Comparison of ENCODE assay signal across 8 cellular contexts in genomic region chr5:150497274-150497988, GRCh38. TPM values are rescaled to one million over a fixed set of nuclear protein-coding genes. Genes with fewer than 3 reads are reported as not detected.
A peak's percentile ranks its signal among the peaks of the same experiment; 100 is the strongest.
DNase-seq lines count a peak whose midpoint lies in the region; ATAC-seq and TF ChIP-seq lines count a peak whose summit lies in the region.

No MANE protein-coding gene starts in this region.

- no peak overlapping the region for H2AFZ ChIP-seq in ACC112 (ENCODE audit: low read length, unreplicated experiment)

- peak overlapping the region; percentile 87 for H3K27ac Mint-ChIP-seq in endothelial cell (ENCODE audit: unreplicated experiment)

- no peak for ATAC-seq in GM18907 (IDR thresholded peaks at IDR 0.05; ENCODE audit: unreplicated experiment)

- peak overlapping the region; percentile 83 for H3K27ac ChIP-seq in ACC112 (ENCODE audit: low read depth, low read length)

- no peaks in the 10 kb centered on the region for H3K9me3 Mint-ChIP-seq in endothelial cell (ENCODE audit: unreplicated experiment)

- peaks cover 23% of the 10 kb centered on the region for H3K36me3 Mint-ChIP-seq in endothelial cell (ENCODE audit: low read depth, unreplicated experiment)

- peaks cover 71% of the 10 kb centered on the region for H3K4me1 Mint-ChIP-seq in endothelial cell (ENCODE audit: unreplicated experiment)

- H3K79me2 ChIP-seq in ACC112 (ENCODE audit: control insufficient read depth, insufficient read depth, low read length, unreplicated experiment) = peaks cover 76% of the 10 kb centered on the region

- peak overlapping the region; percentile 59 for H3K4me3 ChIP-seq in ACC112 (ENCODE audit: low read depth, low read length)

- peak overlapping the region; percentile 59 for H3K4me3 Mint-ChIP-seq in endothelial cell (ENCODE audit: unreplicated experiment)

- H3K36me3 ChIP-seq in ACC112 (ENCODE audit: insufficient read depth, low read length) = no peaks in the 10 kb centered on the region

- TF ChIP-seq CTCF in endothelial cell (IDR thresholded peaks at IDR 0.05; ENCODE audit: unreplicated experiment) = no peak

- H3K27me3 Mint-ChIP-seq in endothelial cell (ENCODE audit: unreplicated experiment) = peaks cover 6% of the 10 kb centered on the region

- H3K4me1 ChIP-seq in ACC112 (ENCODE audit: control insufficient read depth, insufficient read depth, low read length, unreplicated experiment) = peaks cover 66% of the 10 kb centered on the region

- H3K27me3 ChIP-seq in ACC112 (ENCODE audit: insufficient read depth, low read length) = no peaks in the 10 kb centered on the region

- peak; percentile 24 for DNase-seq in NCI-H2107 treated with DMSO at 0.1 percent for 48 hours (lab: John Stamatoyannopoulos, UW; ENCODE audit: unreplicated experiment)
- DNase-seq in endothelial cell (ENCODE audit: low spot score) = no peak
- DNase-seq in mucosa of gallbladder (ENCODE audit: low spot score) = peak; percentile 60
- no peak for DNase-seq in NCI-H446 (lab: John Stamatoyannopoulos, UW)
- no peak for DNase-seq in GF-D8 (lab: John Stamatoyannopoulos, UW)
- DNase-seq in NCI-H446 treated with DMSO at 0.1 percent for 48 hours (lab: John Stamatoyannopoulos, UW) = no peak

RNA-seq across cellular contexts. Expression of gene NDST1, which starts 10.5 kb away (rescaled TPM):
- total RNA-seq in endothelial cell (ENCODE audit: unreplicated experiment) (178 TPM), mucosa of gallbladder (80.7 TPM)

RNA-seq across cellular contexts. Expression of gene RPS14, which starts 47.9 kb away (rescaled TPM):
- total RNA-seq in endothelial cell (ENCODE audit: unreplicated experiment) (2,784 TPM), mucosa of gallbladder (1,424 TPM)

Comparison
In these comparisons a context has a peak if more than half of its experiments do, and no peak if none do; other contexts are left out.
1. DNase-seq: peak in NCI-H2107 treated with DMSO at 0.1 percent for 48 hours (single experiment) and mucosa of gallbladder (single experiment); none in endothelial cell (single experiment), NCI-H446 (0 of 2), GF-D8 (single experiment) and NCI-H446 treated with DMSO at 0.1 percent for 48 hours (single experiment).